In the genomic region with DNA sequence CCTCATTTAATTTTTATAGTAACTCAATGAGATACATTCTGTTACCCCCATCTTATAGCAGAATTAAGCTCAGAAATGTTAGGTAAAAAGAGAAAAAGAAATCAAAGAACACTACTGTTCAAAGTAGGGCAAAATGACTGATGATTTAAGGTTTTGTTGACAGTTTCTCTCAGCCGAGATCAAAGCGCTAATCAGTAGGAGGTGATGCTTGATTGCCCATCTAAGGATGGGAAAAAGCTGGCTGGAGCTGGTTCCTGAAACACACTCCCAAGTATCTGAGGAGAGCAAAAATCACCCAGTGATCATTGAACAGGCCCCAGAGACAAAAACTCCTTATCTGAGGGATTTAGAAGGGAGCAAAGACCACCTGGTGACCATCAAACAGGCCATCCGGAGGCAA, we compare ENCODE assay signal across 25 cellular contexts.
"Had no signal": no experiment of that assay in that cellular context is flagged by ENCODE, and none has a peak within 500 bp of the region (broad histone marks: within the 10 kb centered on the region; RNA-seq: fewer than 3 reads in every experiment).

No MANE protein-coding gene starts in this region.

- H3K4me1 ChIP-seq: esophagus muscularis mucosa, gastroesophageal sphincter, lower lobe of right lung, uterus had no signal

- H3K27me3 Mint-ChIP-seq: activated B cell treated with CpG ODN at 0.5 μM for 24 hours; activated naive CD8-positive, alpha-beta T cell treated with anti-CD3 and anti-CD28 coated beads for 36 hours; activated T-helper 17 cell treated with anti-CD3 and anti-CD28 coated beads, Interleukin-2, amount 50 U/mL, for 72 hours had no signal

- H3K9me3 Mint-ChIP-seq: activated B cell treated with CpG ODN at 0.5 μM for 24 hours; activated naive CD8-positive, alpha-beta T cell treated with anti-CD3 and anti-CD28 coated beads for 36 hours; activated T-helper 17 cell treated with anti-CD3 and anti-CD28 coated beads, Interleukin-2, amount 50 U/mL, for 72 hours; dendritic cell treated with granulocyte-macrophage colony-stimulating factor and Interleukin-4, amounts not matched to agents 40 ng/mL and 50 ng/mL, for 4 days; immature natural killer cell; natural killer cell had no signal

- DNase-seq: activated B cell treated with CpG ODN at 0.5 μM for 24 hours; activated CD4-positive, alpha-beta memory T cell treated with anti-CD3 and anti-CD28 coated beads, Interleukin-2, amount 10 ng/mL, durations not matched to agents 7 days and 5 days; activated CD4-positive, alpha-beta T cell treated with anti-CD3 and anti-CD28 coated beads for 48 hours; activated CD8-positive, alpha-beta memory T cell treated with anti-CD3 and anti-CD28 coated beads, Interleukin-2, amount 10 ng/mL, durations not matched to agents 7 days and 5 days; activated naive CD4-positive, alpha-beta T cell; activated naive CD8-positive, alpha-beta T cell treated with anti-CD3 and anti-CD28 coated beads for 36 hours; amniotic stem cell; effector CD8-positive, alpha-beta T cell; heart right ventricle; immature natural killer cell; left cardiac atrium; lower lobe of right lung; natural killer cell; nucleus accumbens; stimulated activated CD4-positive, alpha-beta T cell treated with anti-CD3 and anti-CD28 coated beads, Interleukin-1b, Interleukin-23, amount 100 ng/mL, for 48 hours; stimulated activated CD8-positive, alpha-beta memory T cell treated with anti-CD3 and anti-CD28 coated beads, Interleukin-4, amount 100 ng/mL, for 48 hours; stimulated activated naive CD4-positive, alpha-beta T cell; substantia nigra; uterus had no signal

- H3K4me1 Mint-ChIP-seq: activated B cell treated with CpG ODN at 0.5 μM for 24 hours; activated CD4-positive, alpha-beta memory T cell treated with anti-CD3 and anti-CD28 coated beads, Interleukin-2, amount 10 ng/mL, durations not matched to agents 7 days and 5 days; activated CD8-positive, alpha-beta memory T cell treated with anti-CD3 and anti-CD28 coated beads, Interleukin-2, amount 10 ng/mL, durations not matched to agents 7 days and 5 days; immature natural killer cell; natural killer cell had no signal

- H3K36me3 ChIP-seq: cardiac muscle cell, esophagus muscularis mucosa, gastroesophageal sphincter, heart right ventricle, lower lobe of right lung, tibial nerve, uterus had no signal

- H3K4me3 ChIP-seq: cardiac muscle cell, esophagus muscularis mucosa, gastroesophageal sphincter, heart right ventricle, lower lobe of right lung, tibial nerve, uterus had no signal

- H3K27me3 ChIP-seq: cardiac muscle cell, esophagus muscularis mucosa, gastroesophageal sphincter, heart right ventricle, tibial nerve, uterus had no signal

- H3K36me3 Mint-ChIP-seq: activated naive CD8-positive, alpha-beta T cell treated with anti-CD3 and anti-CD28 coated beads for 36 hours; immature natural killer cell; natural killer cell had no signal

- H3K4me3 Mint-ChIP-seq: activated B cell treated with CpG ODN at 0.5 μM for 24 hours; activated CD4-positive, alpha-beta memory T cell treated with anti-CD3 and anti-CD28 coated beads, Interleukin-2, amount 10 ng/mL, durations not matched to agents 7 days and 5 days; activated CD8-positive, alpha-beta memory T cell treated with anti-CD3 and anti-CD28 coated beads, Interleukin-2, amount 10 ng/mL, durations not matched to agents 7 days and 5 days; activated naive CD8-positive, alpha-beta T cell treated with anti-CD3 and anti-CD28 coated beads for 36 hours; activated T-helper 17 cell treated with anti-CD3 and anti-CD28 coated beads, Interleukin-2, amount 50 U/mL, for 72 hours; dendritic cell treated with granulocyte-macrophage colony-stimulating factor and Interleukin-4, amounts not matched to agents 40 ng/mL and 50 ng/mL, for 4 days; immature natural killer cell; natural killer cell had no signal

- H3K27ac Mint-ChIP-seq: activated B cell treated with CpG ODN at 0.5 μM for 24 hours; activated CD4-positive, alpha-beta memory T cell treated with anti-CD3 and anti-CD28 coated beads, Interleukin-2, amount 10 ng/mL, durations not matched to agents 7 days and 5 days; activated CD8-positive, alpha-beta memory T cell treated with anti-CD3 and anti-CD28 coated beads, Interleukin-2, amount 10 ng/mL, durations not matched to agents 7 days and 5 days; activated naive CD8-positive, alpha-beta T cell treated with anti-CD3 and anti-CD28 coated beads for 36 hours; activated T-helper 17 cell treated with anti-CD3 and anti-CD28 coated beads, Interleukin-2, amount 50 U/mL, for 72 hours; dendritic cell treated with granulocyte-macrophage colony-stimulating factor and Interleukin-4, amounts not matched to agents 40 ng/mL and 50 ng/mL, for 4 days; immature natural killer cell; natural killer cell had no signal

- H3K27ac ChIP-seq: cardiac muscle cell, esophagus muscularis mucosa, gastroesophageal sphincter, heart right ventricle, lower lobe of right lung, tibial nerve, uterus had no signal

- H3K9me3 ChIP-seq: esophagus muscularis mucosa, gastroesophageal sphincter, heart right ventricle, lower lobe of right lung, tibial nerve, uterus had no signal
